Comparison of ENCODE assay signal across 18 cellular contexts in the genomic region with DNA sequence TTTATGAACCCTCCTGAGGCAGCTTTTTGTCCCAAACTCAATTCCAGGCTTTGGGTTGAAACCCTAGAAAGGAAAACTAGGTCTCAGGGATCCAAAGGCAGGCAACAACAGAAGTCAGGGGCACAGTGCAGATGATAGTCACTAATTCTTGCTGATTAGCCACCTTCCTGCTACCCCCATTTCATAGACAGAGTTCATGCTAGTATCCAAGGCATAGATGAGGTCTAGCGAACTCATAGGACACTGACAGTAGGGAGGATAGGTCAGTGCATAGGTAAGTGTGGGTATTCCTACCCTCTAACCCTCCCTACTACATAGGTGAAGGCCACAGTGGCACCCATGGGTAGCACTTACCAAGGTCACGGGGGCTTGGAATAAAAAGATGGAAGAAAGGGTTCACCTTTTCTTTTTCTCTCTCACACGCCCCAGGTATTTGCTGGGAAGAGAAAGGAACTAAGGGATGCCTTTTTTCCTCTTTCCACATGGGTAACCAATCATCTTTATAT.
DNase-seq lines count a peak whose midpoint lies in the region; ATAC-seq, FAIRE-seq and TF ChIP-seq lines count a peak whose summit lies in the region.
"Had no signal": no experiment of that assay in that cellular context is flagged by ENCODE, and none has a peak within 500 bp of the region (broad histone marks: within the 10 kb centered on the region; RNA-seq: fewer than 3 reads in every experiment).

No MANE protein-coding gene starts in this region.

- H3K9me2 ChIP-seq in HCT116 (ENCODE audit: insufficient read depth) (no peaks in the 10 kb centered on the region), GM23248 (ENCODE audit: insufficient read depth) (no peaks in the 10 kb centered on the region)

- peak; percentile 9 for FAIRE-seq in GM12892 (lab: Jason Lieb, UNC)
- FAIRE-seq in K562 (lab: Jason Lieb, UNC) = no peak
- no peak for FAIRE-seq in GM12891 (lab: Jason Lieb, UNC)
- FAIRE-seq: GM12878, H1 had no signal

- no peaks in the 10 kb centered on the region for H3K4me1 ChIP-seq in HCT116 (ENCODE audit: control insufficient read depth in 1 of 2, insufficient read depth in 2 of 2, low read length in 2 of 2)
- no peaks in the 10 kb centered on the region for H3K4me1 ChIP-seq in K562 (replicated peaks in 1 of 2; ENCODE audit: control insufficient read depth in 2 of 2, insufficient read depth in 2 of 2, low read length in 2 of 2)
- no peaks in the 10 kb centered on the region for H3K4me1 ChIP-seq in GM23248 (ENCODE audit: insufficient read depth)

- H3K9me3 ChIP-seq in HCT116 (ENCODE audit: control insufficient read depth in 1 of 2, insufficient read depth in 1 of 2, low read depth in 1 of 2, low read length in 2 of 2) = no peaks in the 10 kb centered on the region; a peak in 1 of 4 replicates
- H3K9me3 ChIP-seq in K562 (replicated peaks; ENCODE audit: control insufficient read depth, insufficient read depth, low read depth, low read length) = no peaks in the 10 kb centered on the region; the same call in none of the 2 replicates
- H3K9me3 ChIP-seq in GM23248 (ENCODE audit: low read depth) = peaks cover 3% of the 10 kb centered on the region

- H3K9me3 Mint-ChIP-seq in WTC11 = peaks cover 74% of the 10 kb centered on the region

- no peak overlapping the region for H2AFZ ChIP-seq in HCT116 (ENCODE audit: low read depth, low read length, poor library complexity, severe bottlenecking)
- no peak overlapping the region for H2AFZ ChIP-seq in K562 (ENCODE audit: low read depth, low read length)
- no peak overlapping the region for H2AFZ ChIP-seq in GM23248

- 0% methylated on average over 3 of the region's 3 CpGs for WGBS in K562 (ENCODE audit: insufficient coverage, low coverage, missing lambda C conversion rate)
- WGBS in GM23248 (ENCODE audit: low coverage in 1 of 2, low lambda C conversion rate in 2 of 2, missing lambda C conversion rate in 2 of 2), 2 experiments = 8 to 15% methylated on average over 3 of the region's 3 CpGs

- in situ Hi-C loops in K562 (cut with MboI) = no loop called here
- in situ Hi-C loops in GM23248 (cut with MboI) = no loop called here

- H3K36me3 ChIP-seq in HCT116 (ENCODE audit: control insufficient read depth in 1 of 2, insufficient read depth in 2 of 2, low read length in 2 of 2) (no peaks in the 10 kb centered on the region), K562 (ENCODE audit: control insufficient read depth, insufficient read depth, low read length) (no peaks in the 10 kb centered on the region), GM23248 (ENCODE audit: low read depth) (no peaks in the 10 kb centered on the region)

- no peaks in the 10 kb centered on the region for H3F3A ChIP-seq in GM23248 (ENCODE audit: insufficient read depth)

- DNase-seq in GM12892 (ENCODE audit: insufficient read length) (no peak), HCT116 (ENCODE audit: low read depth, low spot score) (no peak), WTC11 (ENCODE audit: low spot score) (no peak), K562 (ENCODE audit: extremely low read depth in 1 of 4, low spot score in 3 of 4) (no peak), GM12891 (ENCODE audit: insufficient read length, low spot score) (no peak), GM23248 (no peak)
- DNase-seq: C1 segment of cervical spinal cord; Calu3; CD4-positive, alpha-beta memory T cell; COR-L47; DMS79; EL; GDM1; H7; HCEC 1CT; HFFc6 had no signal

- no TSS peak for BruUV-seq in HCT116 (replicated peaks; lab: Mats Ljungman, UMichigan)
- BruUV-seq in K562 (replicated peaks; lab: Mats Ljungman, UMichigan) = no TSS peak

- H3K27ac Mint-ChIP-seq in WTC11 = no peak overlapping the region
- H3K27ac Mint-ChIP-seq: CD4-positive, alpha-beta memory T cell; HFFc6 had no signal

- H3K4me1 Mint-ChIP-seq in WTC11 = no peaks in the 10 kb centered on the region
- H3K4me1 Mint-ChIP-seq: CD4-positive, alpha-beta memory T cell had no signal

- no peak for TF ChIP-seq CTCF in HCT116 (IDR thresholded peaks at IDR 0.05 in 2 of 3, conservative IDR thresholded peaks at IDR 0.05 in 1 of 3; ENCODE audit: borderline replicate concordance in 1 of 3, insufficient read depth in 1 of 3, low read depth in 2 of 3, low read length in 2 of 3)
- TF ChIP-seq CTCF in WTC11 (IDR thresholded peaks at IDR 0.05) = no peak
- TF ChIP-seq CTCF in K562 (IDR thresholded peaks at IDR 0.05 in 2 of 3, conservative IDR thresholded peaks at IDR 0.05 in 1 of 3; ENCODE audit: insufficient read depth in 2 of 3, low read depth in 1 of 3, low read length in 3 of 3) = no peak

- H3K27me3 ChIP-seq in HCT116 (ENCODE audit: insufficient read depth, low read length) = no peaks in the 10 kb centered on the region
- H3K27me3 ChIP-seq in K562 (ENCODE audit: control insufficient read depth in 2 of 2, insufficient read depth in 2 of 2, low read length in 2 of 2) = no peaks in the 10 kb centered on the region
- no peaks in the 10 kb centered on the region for H3K27me3 ChIP-seq in GM23248 (replicated peaks; ENCODE audit: insufficient read depth)

- no peak for TF ChIP-seq EP300 in K562 (IDR thresholded peaks at IDR 0.05; ENCODE audit: low read length)

- H4K20me1 ChIP-seq in HCT116 (ENCODE audit: insufficient read depth) = no peaks in the 10 kb centered on the region
- H4K20me1 ChIP-seq in K562 (replicated peaks; ENCODE audit: control insufficient read depth, insufficient read depth, low read length) = no peaks in the 10 kb centered on the region
- H4K20me1 ChIP-seq in GM23248 (ENCODE audit: insufficient read depth) = no peaks in the 10 kb centered on the region

- no peaks in the 10 kb centered on the region for H3K9me1 ChIP-seq in K562 (ENCODE audit: control insufficient read depth, insufficient read depth, low read length)

- ATAC-seq in HCT116 (no peak), WTC11 (peak; percentile 36; the same call in 1 of the 2 replicates), K562 (no peak)
- ATAC-seq: GM12878 had no signal

- H3K4me3 ChIP-seq in HCT116 (replicated peaks in 1 of 2; ENCODE audit: low read depth in 1 of 2, low read length in 2 of 2) = no peak overlapping the region
- H3K4me3 ChIP-seq in K562 = no peak overlapping the region
- H3K4me3 ChIP-seq in GM23248 = no peak overlapping the region
- H3K4me3 ChIP-seq: GM12878 had no signal

- H3K4me2 ChIP-seq in HCT116 (ENCODE audit: low read length) (no peak overlapping the region), K562 (ENCODE audit: insufficient read depth, low read length) (no peak overlapping the region), GM23248 (ENCODE audit: unreplicated experiment) (no peak overlapping the region)

- peaks cover 56% of the 10 kb centered on the region for H3K36me3 Mint-ChIP-seq in WTC11

- H3K4me3 Mint-ChIP-seq in WTC11 = no peak overlapping the region
- H3K4me3 Mint-ChIP-seq: CD4-positive, alpha-beta memory T cell; HFFc6 had no signal

- RAD21 ChIA-PET in HCT116 (lab: Charles Lee; ENCODE audit: low non-redundant PET in 1 of 2, low total read pairs in 2 of 2, uncharacterized antibody in 2 of 2, unreplicated experiment in 2 of 2) = no interaction called here

- no peak overlapping the region for H3K27ac ChIP-seq in HCT116 (ENCODE audit: low read depth, low read length)
- no peak overlapping the region for H3K27ac ChIP-seq in K562 (ENCODE audit: extremely low read depth, low read depth, low read length)
- no peak overlapping the region for H3K27ac ChIP-seq in GM23248

- intact Hi-C loops in HCT116 (cut with micrococcal nuclease) = no loop called here
- intact Hi-C loops in K562 (cut with micrococcal nuclease) = no loop called here

- TF ChIP-seq RAD21 in HCT116 (IDR thresholded peaks at IDR 0.05; ENCODE audit: low read depth) = no peak
- no peak for TF ChIP-seq RAD21 in K562 (CRISPR knock-in tag; conservative IDR thresholded peaks at IDR 0.05 in 1 of 2, IDR thresholded peaks at IDR 0.05 in 1 of 2)

- no peaks in the 10 kb centered on the region for H3K79me2 ChIP-seq in HCT116 (ENCODE audit: insufficient read depth, low read length)
- H3K79me2 ChIP-seq in K562 (ENCODE audit: control insufficient read depth, insufficient read depth, low read length) = no peaks in the 10 kb centered on the region
- H3K79me2 ChIP-seq in GM23248 (ENCODE audit: insufficient read depth) = no peaks in the 10 kb centered on the region

- CTCF ChIA-PET in HCT116 (lab: Charles Lee) (no interaction called here), WTC11 (lab: Charles Lee) (no interaction called here), K562 (lab: Yijun Ruan, JAX; ENCODE audit: low intra/inter-chr PET ratio) (no interaction called here)

- TF ChIP-seq POLR2A in GM12892 (IDR thresholded peaks at IDR 0.05; ENCODE audit: low read depth, low read length) = no peak
- no peak for TF ChIP-seq POLR2A in HCT116 (IDR thresholded peaks at IDR 0.05; ENCODE audit: borderline replicate concordance, extremely low read depth, insufficient read depth, insufficient read length)
- no peak for TF ChIP-seq POLR2A in K562 (conservative IDR thresholded peaks at IDR 0.05)
- no peak for TF ChIP-seq POLR2A in GM12891 (IDR thresholded peaks at IDR 0.05; ENCODE audit: low read depth, low read length)

- H3K9ac ChIP-seq in HCT116 (ENCODE audit: low read length) (no peak overlapping the region), K562 (ENCODE audit: insufficient read depth in 1 of 2, low read depth in 2 of 2, low read length in 2 of 2) (no peak overlapping the region), GM23248 (no peak overlapping the region)

- H3K27me3 Mint-ChIP-seq in WTC11 (ENCODE audit: low read depth) = no peaks in the 10 kb centered on the region

- POLR2A ChIA-PET in HCT116 (lab: Charles Lee) (no interaction called here), WTC11 (lab: Charles Lee) (no interaction called here), K562 (lab: Yijun Ruan, JAX) (no interaction called here)

TF ChIP-seq in HCT116, 20 proteins besides CTCF, POLR2A, EP300 and RAD21 (continues in another document):
- no peak for TF ChIP-seq ZNF274 (IDR thresholded peaks at IDR 0.05; ENCODE audit: low read depth, low read length)
- TF ChIP-seq YY1 (IDR thresholded peaks at IDR 0.05; ENCODE audit: extremely low read depth, insufficient replicate concordance, low read depth, low read length) = no peak
- no peak for TF ChIP-seq CEBPB (IDR thresholded peaks at IDR 0.05; ENCODE audit: low read depth)

TF ChIP-seq in WTC11, 78 proteins besides CTCF, POLR2A, EP300 and RAD21:
- no peak for TF ChIP-seq EMX1 (CRISPR knock-in tag; IDR thresholded peaks at IDR 0.05)

TF ChIP-seq in K562, 482 proteins besides CTCF, POLR2A, EP300 and RAD21 (continues in another document):
- TF ChIP-seq CBX5 (IDR thresholded peaks at IDR 0.05; ENCODE audit: borderline replicate concordance, low read depth) (peak; percentile 72; the same call in 1 of the 2 replicates), CBX3 (IDR thresholded peaks at IDR 0.05; ENCODE audit: borderline replicate concordance in 1 of 2, low read length in 2 of 2) (peak; percentile 65 to 78), TCF7L2 (IDR thresholded peaks at IDR 0.05; ENCODE audit: low read depth, low read length) (no peak), SNIP1 (IDR thresholded peaks at IDR 0.05; ENCODE audit: low read depth) (no peak)

TF ChIP-seq in GM12891, 5 proteins besides CTCF, POLR2A, EP300 and RAD21:
- TF ChIP-seq POU2F2 (IDR thresholded peaks at IDR 0.05; ENCODE audit: low read depth, low read length) (no peak), TAF1 (IDR thresholded peaks at IDR 0.05; ENCODE audit: low read depth, low read length) (no peak), SPI1 (IDR thresholded peaks at IDR 0.05; ENCODE audit: low read depth, low read length) (no peak), PAX5 (IDR thresholded peaks at IDR 0.05; ENCODE audit: insufficient read depth, low read length, severe bottlenecking) (no peak), POLR2AphosphoS5 (IDR thresholded peaks at IDR 0.05; ENCODE audit: low read depth, low read length) (no peak)
TF ChIP-seq in GM12891: peak in this region for 0.
